1 cellular context compared by ENCODE assay signal in genomic region chr12:12319501-12320322, GRCh38.
TF ChIP-seq lines count a peak whose summit lies in the region.

No MANE protein-coding gene starts in this region.

TF ChIP-seq in A549, 52 proteins besides CTCF, POLR2A, EP300 and RAD21 (continued from another document):
- no peak for TF ChIP-seq REST (IDR thresholded peaks at IDR 0.05)
- no peak for TF ChIP-seq CHD2 (IDR thresholded peaks at IDR 0.05; ENCODE audit: low read length, partially characterized antibody)
- no peak for TF ChIP-seq KDM1A (IDR thresholded peaks at IDR 0.05; ENCODE audit: low read depth)
- no peak for TF ChIP-seq HOXA7 (CRISPR knock-in tag; IDR thresholded peaks at IDR 0.05)
- no peak for TF ChIP-seq BHLHE40 (IDR thresholded peaks at IDR 0.05; ENCODE audit: low read depth, low read length)
- TF ChIP-seq HEYL (CRISPR knock-in tag; IDR thresholded peaks at IDR 0.05): no peak
- TF ChIP-seq GATA3 (IDR thresholded peaks at IDR 0.05; ENCODE audit: borderline replicate concordance): no peak
TF ChIP-seq in A549: peak in this region for 0.
